10 cellular contexts compared by ENCODE assay signal in the genomic region with DNA sequence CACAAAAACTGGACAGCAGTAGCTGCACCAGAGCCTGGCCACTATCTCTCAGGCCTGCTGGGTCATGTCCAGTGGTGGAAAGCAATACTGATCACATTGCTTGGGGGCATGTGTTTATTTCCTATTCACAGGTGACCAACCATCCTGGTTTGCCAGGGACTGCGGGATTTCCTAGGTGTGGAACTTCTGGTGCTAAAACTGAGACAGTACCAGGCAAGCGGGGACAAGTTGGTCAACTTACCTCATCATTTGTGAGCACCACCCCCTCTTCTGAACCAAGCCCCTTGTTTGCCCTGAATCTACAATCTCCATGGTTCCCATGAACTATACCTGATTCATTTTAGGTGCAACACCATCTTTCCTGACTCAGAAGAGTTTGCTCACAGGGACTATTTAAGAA.
DNase-seq lines count a peak whose midpoint lies in the region; ATAC-seq and TF ChIP-seq lines count a peak whose summit lies in the region.
"Had no signal": no experiment of that assay in that cellular context is flagged by ENCODE, and none has a peak within 500 bp of the region (broad histone marks: within the 10 kb centered on the region; RNA-seq: fewer than 3 reads in every experiment).

No MANE protein-coding gene starts in this region.

- H3K9me3 Mint-ChIP-seq in MCF 10A (ENCODE audit: unreplicated experiment) (no peaks in the 10 kb centered on the region), immature natural killer cell (peaks cover 0 to 2% (median 0%) of the 10 kb centered on the region in 6 donors)
- H3K9me3 Mint-ChIP-seq: CD8-positive, alpha-beta T cell had no signal

- peak overlapping the region; percentile 71 for H3K9ac ChIP-seq in smooth muscle cell (ENCODE audit: low read depth)
- H3K9ac ChIP-seq: parathyroid adenoma had no signal

- intact Hi-C loops in MCF 10A (cut with micrococcal nuclease), result no loop called here

- no peak overlapping the region for H3K4me3 Mint-ChIP-seq in MCF 10A (ENCODE audit: unreplicated experiment)
- no peak overlapping the region for H3K4me3 Mint-ChIP-seq in immature natural killer cell
- H3K4me3 Mint-ChIP-seq: CD8-positive, alpha-beta T cell had no signal

- H3K4me1 ChIP-seq in smooth muscle cell (ENCODE audit: low read depth), result peaks cover 6% of the 10 kb centered on the region
- H3K4me1 ChIP-seq: parathyroid adenoma had no signal

- H3K27ac ChIP-seq in smooth muscle cell (ENCODE audit: low read depth), result peak overlapping the region; percentile 91
- H3K27ac ChIP-seq: parathyroid adenoma had no signal

- H3K27ac Mint-ChIP-seq in MCF 10A (ENCODE audit: low read depth, unreplicated experiment) (peak overlapping the region; percentile 70), immature natural killer cell (no peak overlapping the region)
- H3K27ac Mint-ChIP-seq: CD8-positive, alpha-beta T cell had no signal

- H3K27me3 Mint-ChIP-seq in MCF 10A (ENCODE audit: insufficient read depth, unreplicated experiment), result no peaks in the 10 kb centered on the region
- H3K27me3 Mint-ChIP-seq in immature natural killer cell (ENCODE audit: low read depth in 3 of 3), result peaks cover 0 to 3% (median 2%) of the 10 kb centered on the region in 3 donors

- H3K4me2 ChIP-seq in smooth muscle cell, result no peak overlapping the region

- WGBS in smooth muscle cell (ENCODE audit: low lambda C conversion rate), result 100% methylated on average over 2 of the region's 2 CpGs

- no peaks in the 10 kb centered on the region for H4K20me1 ChIP-seq in smooth muscle cell (ENCODE audit: low read depth)

- no peaks in the 10 kb centered on the region for H3K79me2 ChIP-seq in smooth muscle cell (ENCODE audit: low read depth)
- H3K79me2 ChIP-seq: parathyroid adenoma had no signal

- POLR2A ChIA-PET in MCF 10A (lab: Yijun Ruan, JAX), result no interaction called here

- H3K36me3 ChIP-seq in smooth muscle cell (ENCODE audit: low read depth), result no peaks in the 10 kb centered on the region

- no peaks in the 10 kb centered on the region for H3K27me3 ChIP-seq in smooth muscle cell (ENCODE audit: low read depth)

- ATAC-seq in GM21717 (IDR thresholded peaks at IDR 0.05; ENCODE audit: unreplicated experiment) (peak; percentile 21), HG03039 (IDR thresholded peaks at IDR 0.05; ENCODE audit: unreplicated experiment) (peak; percentile 3), GM21390 (IDR thresholded peaks at IDR 0.05; ENCODE audit: unreplicated experiment) (no peak)
- ATAC-seq: CD8-positive, alpha-beta T cell had no signal

- DNase-seq in MCF 10A (ENCODE audit: unreplicated experiment) (peak; percentile 42), smooth muscle cell (lab: John Stamatoyannopoulos, UW; ENCODE audit: unreplicated experiment) (no peak), immature natural killer cell (no peak), 8988T (no peak)
- DNase-seq: CD8-positive, alpha-beta T cell; NCI-H510A had no signal

- no peak overlapping the region for H2AFZ ChIP-seq in smooth muscle cell (ENCODE audit: low read depth)
- H2AFZ ChIP-seq: parathyroid adenoma had no signal

- peaks cover 28% of the 10 kb centered on the region for H3K4me1 Mint-ChIP-seq in MCF 10A (ENCODE audit: insufficient read depth, unreplicated experiment)
- no peaks in the 10 kb centered on the region for H3K4me1 Mint-ChIP-seq in immature natural killer cell

- H3F3A ChIP-seq in smooth muscle cell (ENCODE audit: low read depth), result peaks cover 37% of the 10 kb centered on the region

- H3K9me3 ChIP-seq in smooth muscle cell (replicated peaks; ENCODE audit: low read depth), result no peaks in the 10 kb centered on the region

- no TSS peak for BruUV-seq in MCF 10A (replicated peaks; lab: Mats Ljungman, UMichigan)

- H3K36me3 Mint-ChIP-seq in MCF 10A (ENCODE audit: insufficient read depth, unreplicated experiment) (peaks cover 6% of the 10 kb centered on the region), immature natural killer cell (no peaks in the 10 kb centered on the region)
- H3K36me3 Mint-ChIP-seq: CD8-positive, alpha-beta T cell had no signal

- no peak overlapping the region for H3K4me3 ChIP-seq in smooth muscle cell

- CTCF ChIA-PET in MCF 10A (lab: Yijun Ruan, JAX), result interaction anchor here (0.7 to 1.3 kb wide), 2 partner anchors 355 to 410 kb away, joined by 4 read pairs; a partner anchor contains a TSS

- TF ChIP-seq CTCF in MCF 10A (IDR thresholded peaks at IDR 0.05; ENCODE audit: unreplicated experiment) (no peak), smooth muscle cell (IDR thresholded peaks at IDR 0.05; ENCODE audit: borderline replicate concordance, insufficient read depth, poor library complexity, severe bottlenecking) (no peak)
